18 cellular contexts compared by ENCODE assay signal in genomic region chr9:76863832-76864231, GRCh38. TPM values are rescaled to one million over a fixed set of nuclear protein-coding genes. Genes with fewer than 3 reads are reported as not detected.
DNase-seq lines count a peak whose midpoint lies in the region; ATAC-seq and TF ChIP-seq lines count a peak whose summit lies in the region.
"Had no signal": no experiment of that assay in that cellular context is flagged by ENCODE, and none has a peak within 500 bp of the region (broad histone marks: within the 10 kb centered on the region; RNA-seq: fewer than 3 reads in every experiment).

No MANE protein-coding gene starts in this region.

- peak overlapping the region; percentile 70 for H2AFZ ChIP-seq in neural progenitor cell (replicated peaks)

- no peaks in the 10 kb centered on the region for H3K36me3 Mint-ChIP-seq in neural progenitor cell
- H3K36me3 Mint-ChIP-seq in natural killer cell treated with Interleukin-12 subunit alpha and Interleukin-12 subunit beta and Interleukin-15 and Interleukin-18, amount 100 ng/mL, for 72 hours = no peaks in the 10 kb centered on the region
- H3K36me3 Mint-ChIP-seq: CD14-positive monocyte; CD4-positive, alpha-beta memory T cell; IgD-negative memory B cell had no signal

- no peaks in the 10 kb centered on the region for H4K20me1 ChIP-seq in neural progenitor cell (ENCODE audit: low read depth)
- H4K20me1 ChIP-seq: BLaER1 had no signal

- peak overlapping the region; percentile 58 for H3K27ac Mint-ChIP-seq in neural progenitor cell
- no peak overlapping the region for H3K27ac Mint-ChIP-seq in natural killer cell treated with Interleukin-12 subunit alpha and Interleukin-12 subunit beta and Interleukin-15 and Interleukin-18, amount 100 ng/mL, for 72 hours
- H3K27ac Mint-ChIP-seq: CD14-positive monocyte; CD4-positive, alpha-beta memory T cell; IgD-negative memory B cell had no signal

- H3K4me3 Mint-ChIP-seq in neural progenitor cell = no peak overlapping the region
- no peak overlapping the region for H3K4me3 Mint-ChIP-seq in natural killer cell treated with Interleukin-12 subunit alpha and Interleukin-12 subunit beta and Interleukin-15 and Interleukin-18, amount 100 ng/mL, for 72 hours
- H3K4me3 Mint-ChIP-seq: CD14-positive monocyte; CD4-positive, alpha-beta memory T cell; IgD-negative memory B cell had no signal

- H3K4me2 ChIP-seq in neural progenitor cell = peak overlapping the region; percentile 24
- H3K4me2 ChIP-seq: BLaER1 had no signal

- H3K9ac ChIP-seq in neural progenitor cell = no peak overlapping the region
- H3K9ac ChIP-seq: BLaER1 had no signal

- H3K9me3 ChIP-seq in gastroesophageal sphincter (no peaks in the 10 kb centered on the region), neural progenitor cell (ENCODE audit: low read depth) (no peaks in the 10 kb centered on the region), sigmoid colon (no peaks in the 10 kb centered on the region)
- H3K9me3 ChIP-seq: BLaER1, HAP-1 had no signal

- H3K36me3 ChIP-seq in gastroesophageal sphincter (no peaks in the 10 kb centered on the region), neural progenitor cell (no peaks in the 10 kb centered on the region), sigmoid colon (no peaks in the 10 kb centered on the region)
- H3K36me3 ChIP-seq: BLaER1, HAP-1 had no signal

- 0 out of 2 replicates have a peak overlapping the region, but pooled peaks have one; percentile 4 for H3K27ac ChIP-seq in 22Rv1
- H3K27ac ChIP-seq in gastroesophageal sphincter = peak overlapping the region; percentile 15 to 92 (median 65)
- H3K27ac ChIP-seq in neural progenitor cell = peak overlapping the region; percentile 51
- H3K27ac ChIP-seq in sigmoid colon = peak overlapping the region; percentile 43 to 95 (median 82)
- H3K27ac ChIP-seq: BLaER1 had no signal

- no peak for DNase-seq in neural progenitor cell (ENCODE audit: low spot score)
- DNase-seq in sigmoid colon = no peak
- DNase-seq in SHP77 (lab: John Stamatoyannopoulos, UW) = no peak
- no peak for DNase-seq in natural killer cell treated with Interleukin-12 subunit alpha and Interleukin-12 subunit beta and Interleukin-15 and Interleukin-18, amount 100 ng/mL, for 72 hours (ENCODE audit: low spot score)
- DNase-seq in stimulated activated naive CD4-positive, alpha-beta T cell treated with Interleukin-2 at 50 U/mL for 16 hours (lab: John Stamatoyannopoulos, UW) = no peak
- DNase-seq: 8988T; CD4-positive, alpha-beta memory T cell; DMS153; DMS79; GDM1 had no signal

- H3K4me3 ChIP-seq in gastroesophageal sphincter (no peak overlapping the region), neural progenitor cell (no peak overlapping the region), sigmoid colon (no peak overlapping the region)
- H3K4me3 ChIP-seq: BLaER1, HAP-1 had no signal

- intact Hi-C loops in sigmoid colon (cut with DNase I) = no loop called here

- H3K27me3 ChIP-seq in gastroesophageal sphincter = no peaks in the 10 kb centered on the region
- no peaks in the 10 kb centered on the region for H3K27me3 ChIP-seq in neural progenitor cell
- H3K27me3 ChIP-seq in sigmoid colon = no peaks in the 10 kb centered on the region
- H3K27me3 ChIP-seq: BLaER1 had no signal

- H3F3A ChIP-seq in neural progenitor cell (ENCODE audit: low read depth) = peaks cover 13% of the 10 kb centered on the region

- WGBS in gastroesophageal sphincter (ENCODE audit: low coverage in 1 of 2), 2 donors = 38 to 50% methylated on average over 3 of the region's 3 CpGs
- WGBS in sigmoid colon, 2 donors = 74 to 91% methylated on average over 3 of the region's 3 CpGs

- ATAC-seq in gastroesophageal sphincter (no peak), GM19455 (IDR thresholded peaks at IDR 0.05; ENCODE audit: unreplicated experiment) (no peak)
- no peak for ATAC-seq in natural killer cell treated with Interleukin-12 subunit alpha and Interleukin-12 subunit beta and Interleukin-15 and Interleukin-18, amount 100 ng/mL, for 72 hours

- no peak for TF ChIP-seq CTCF in 22Rv1 (IDR thresholded peaks at IDR 0.05)
- TF ChIP-seq CTCF in gastroesophageal sphincter (IDR thresholded peaks at IDR 0.05) = no peak
- TF ChIP-seq CTCF in neural progenitor cell (IDR thresholded peaks at IDR 0.05) = no peak
- TF ChIP-seq CTCF in sigmoid colon (IDR thresholded peaks at IDR 0.05) = no peak

- TF ChIP-seq EP300 in gastroesophageal sphincter (IDR thresholded peaks at IDR 0.05) = no peak
- no peak for TF ChIP-seq EP300 in sigmoid colon (IDR thresholded peaks at IDR 0.05)

- peaks cover 53% of the 10 kb centered on the region for H3K4me1 Mint-ChIP-seq in neural progenitor cell
- H3K4me1 Mint-ChIP-seq in natural killer cell treated with Interleukin-12 subunit alpha and Interleukin-12 subunit beta and Interleukin-15 and Interleukin-18, amount 100 ng/mL, for 72 hours (ENCODE audit: low read depth in 2 of 2) = no peaks in the 10 kb centered on the region
- H3K4me1 Mint-ChIP-seq: CD14-positive monocyte, IgD-negative memory B cell had no signal

- peaks cover 4% of the 10 kb centered on the region for H3K27me3 Mint-ChIP-seq in neural progenitor cell (ENCODE audit: insufficient read depth, low read depth)
- peaks cover 13 to 25% of the 10 kb centered on the region in 2 donors for H3K27me3 Mint-ChIP-seq in natural killer cell treated with Interleukin-12 subunit alpha and Interleukin-12 subunit beta and Interleukin-15 and Interleukin-18, amount 100 ng/mL, for 72 hours

- H3K79me2 ChIP-seq in neural progenitor cell (ENCODE audit: low read depth) = no peaks in the 10 kb centered on the region

- no peaks in the 10 kb centered on the region for H3K9me3 Mint-ChIP-seq in neural progenitor cell
- H3K9me3 Mint-ChIP-seq in natural killer cell treated with Interleukin-12 subunit alpha and Interleukin-12 subunit beta and Interleukin-15 and Interleukin-18, amount 100 ng/mL, for 72 hours = no peaks in the 10 kb centered on the region
- H3K9me3 Mint-ChIP-seq: CD4-positive, alpha-beta memory T cell; IgD-negative memory B cell had no signal

- H3K4me1 ChIP-seq in gastroesophageal sphincter = peaks cover 0 to 87% (median 3%) of the 10 kb centered on the region in 3 donors
- peaks cover 29% of the 10 kb centered on the region for H3K4me1 ChIP-seq in neural progenitor cell
- peaks cover 0 to 71% (median 55%) of the 10 kb centered on the region in 4 donors for H3K4me1 ChIP-seq in sigmoid colon
- H3K4me1 ChIP-seq: BLaER1, HAP-1 had no signal

- no peak for TF ChIP-seq POLR2A in gastroesophageal sphincter (IDR thresholded peaks at IDR 0.05)
- TF ChIP-seq POLR2A in sigmoid colon (IDR thresholded peaks at IDR 0.05) = no peak

RNA-seq across cellular contexts. Expression of gene PRUNE2, which starts 42.1 kb away (rescaled TPM):
- total RNA-seq in gastroesophageal sphincter (100 to 1,000 TPM; 561 to 930 (median 763) TPM), neural progenitor cell (ENCODE audit: low replicate concordance) (18.4 and 28.2 TPM in 2 replicates), sigmoid colon (100 to 1,000 TPM; 440 to 536 (median 490) TPM)
- polyA plus RNA-seq in sigmoid colon = 10 to 100 TPM in 1 of 3 donors, 1 to 10 TPM in 2; 7.4 to 32.2 (median 8.4) TPM
- total RNA-seq in natural killer cell treated with Interleukin-12 subunit alpha and Interleukin-12 subunit beta and Interleukin-15 and Interleukin-18, amount 100 ng/mL, for 72 hours = under 1 TPM; 0.45 to 0.57 TPM
- total RNA-seq: A673 had no signal
- polyA plus RNA-seq: IgD-negative memory B cell had no signal

Comparison
In these comparisons a context has a peak if more than half of its experiments do, and no peak if none do; other contexts are left out.
1. H3K27ac ChIP-seq: peak in every context shown above with its lines; median percentile 82 in sigmoid colon; 65 in gastroesophageal sphincter; 51 in neural progenitor cell; 4 in 22Rv1.
2. RNA of gene PRUNE2, which starts 42.1 kb away (total RNA-seq): 561 to 930 TPM in gastroesophageal sphincter, 440 to 536 TPM in sigmoid colon and 18.4 to 28.2 TPM in neural progenitor cell; 0.45 to 0.57 TPM in natural killer cell treated with Interleukin-12 subunit alpha and Interleukin-12 subunit beta and Interleukin-15 and Interleukin-18, amount 100 ng/mL, for 72 hours; every median in the first group is over 10 times any median in the second.